8 cellular contexts compared by ENCODE assay signal in genomic region chr12:123388218-123388947, GRCh38. TPM values are rescaled to one million over a fixed set of nuclear protein-coding genes. Genes with fewer than 3 reads are reported as not detected.
A peak's percentile ranks its signal among the peaks of the same experiment; 100 is the strongest.
DNase-seq lines count a peak whose midpoint lies in the region; ATAC-seq and TF ChIP-seq lines count a peak whose summit lies in the region.

No MANE protein-coding gene starts in this region.

- no peaks in the 10 kb centered on the region for H3K9me3 ChIP-seq in ectodermal cell (ENCODE audit: control insufficient read depth, low read length)
- no peaks in the 10 kb centered on the region for H3K9me3 ChIP-seq in lung (ENCODE audit: control insufficient read depth in 2 of 2, insufficient read depth in 1 of 2, low read length in 1 of 2)

- CTCF ChIA-PET in activated CD8-positive, alpha-beta T cell treated with anti-CD3 and anti-CD28 coated beads for 36 hours (lab: Charles Lee) = interaction anchor here (1.3 to 6.1 kb wide), 2 partner anchors 22 to 194 kb away, joined by 7 to 35 read pairs; no protein-coding TSS in a partner anchor

- peaks cover 21% of the 10 kb centered on the region for H3K36me3 ChIP-seq in ectodermal cell (ENCODE audit: control insufficient read depth, insufficient read depth, low read length)
- H3K36me3 ChIP-seq in lung (ENCODE audit: control insufficient read depth in 2 of 2, insufficient read depth in 2 of 2, low read length in 2 of 2) = peaks cover 8 to 9% of the 10 kb centered on the region in 2 donors

- H3K36me3 Mint-ChIP-seq in activated CD8-positive, alpha-beta T cell treated with anti-CD3 and anti-CD28 coated beads for 36 hours (ENCODE audit: low read depth) = peaks cover 32% of the 10 kb centered on the region

- peaks cover 36% of the 10 kb centered on the region for H3K4me1 Mint-ChIP-seq in activated CD8-positive, alpha-beta T cell treated with anti-CD3 and anti-CD28 coated beads for 36 hours (ENCODE audit: low read depth)

- POLR2A ChIA-PET in activated CD8-positive, alpha-beta T cell treated with anti-CD3 and anti-CD28 coated beads for 36 hours (lab: Charles Lee) = interaction anchor here (0.8 to 2.1 kb wide), 6 partner anchors 24 to 196 kb away, joined by 3 to 13 read pairs (median 4); partner anchors contain the start of genes SBNO1 and TMED2

- TF ChIP-seq CTCF in activated CD8-positive, alpha-beta T cell treated with anti-CD3 and anti-CD28 coated beads for 36 hours (IDR thresholded peaks at IDR 0.05) = no peak
- no peak for TF ChIP-seq CTCF in lung (IDR thresholded peaks at IDR 0.05; ENCODE audit: control extremely low read depth, extremely low read depth)

- H3K4me1 ChIP-seq in ectodermal cell (ENCODE audit: control insufficient read depth, insufficient read depth, low read length) (no peaks in the 10 kb centered on the region), lung (ENCODE audit: control insufficient read depth in 2 of 2, insufficient read depth in 2 of 2, low read length in 2 of 2) (peaks cover 12 to 18% of the 10 kb centered on the region in 2 donors)

- H3K4me3 ChIP-seq in ectodermal cell (ENCODE audit: insufficient read depth, low read depth, low read length) (peak overlapping the region; percentile 42), lung (peak overlapping the region; percentile 65)

- H3K27ac ChIP-seq in ectodermal cell (ENCODE audit: insufficient read depth, low read depth, low read length, poor library complexity, severe bottlenecking) (no peak overlapping the region), lung (ENCODE audit: low read depth in 1 of 2, low read length in 1 of 2) (peak overlapping the region; percentile 89 to 93)

- peaks cover 49% of the 10 kb centered on the region for H3K27me3 ChIP-seq in ectodermal cell (ENCODE audit: control insufficient read depth, insufficient read depth, low read length, poor library complexity, severe bottlenecking)
- H3K27me3 ChIP-seq in lung (ENCODE audit: control insufficient read depth, insufficient read depth) = no peaks in the 10 kb centered on the region

- peak overlapping the region; percentile 85 for H3K27ac Mint-ChIP-seq in activated CD8-positive, alpha-beta T cell treated with anti-CD3 and anti-CD28 coated beads for 36 hours

- peak; percentile 22 for DNase-seq in NCI-H1694 treated with DMSO at 0.1 percent for 48 hours (lab: John Stamatoyannopoulos, UW)
- DNase-seq in NCI-H1694 (lab: John Stamatoyannopoulos, UW) = no peak
- DNase-seq in NCI-H748 treated with DMSO at 0.1 percent for 48 hours (lab: John Stamatoyannopoulos, UW) = peak; percentile 34
- peak; percentile 85 for DNase-seq in activated CD8-positive, alpha-beta T cell treated with anti-CD3 and anti-CD28 coated beads for 36 hours
- DNase-seq in lung (ENCODE audit: low spot score) = peak; percentile 76
- peak; percentile 39 to 69 (median 47) for DNase-seq in stimulated activated CD4-positive, alpha-beta T cell treated with anti-CD3 and anti-CD28 coated beads, TNF-alpha, amount 100 ng/mL, for 48 hours (ENCODE audit: low read depth in 3 of 3)

- peak; percentile 35 for ATAC-seq in HG03066 (IDR thresholded peaks at IDR 0.05; ENCODE audit: low read depth, unreplicated experiment)
- peak; percentile 44 for ATAC-seq in activated CD8-positive, alpha-beta T cell treated with anti-CD3 and anti-CD28 coated beads for 36 hours
- ATAC-seq in lung (ENCODE audit: insufficient read depth, low FRiP score) = peak; percentile 67

- H3K27me3 Mint-ChIP-seq in activated CD8-positive, alpha-beta T cell treated with anti-CD3 and anti-CD28 coated beads for 36 hours = no peaks in the 10 kb centered on the region

- H3K4me3 Mint-ChIP-seq in activated CD8-positive, alpha-beta T cell treated with anti-CD3 and anti-CD28 coated beads for 36 hours = peak overlapping the region; percentile 77

- intact Hi-C loops in activated CD8-positive, alpha-beta T cell treated with anti-CD3 and anti-CD28 coated beads for 36 hours (cut with micrococcal nuclease) = no loop called here

- H3K9me3 Mint-ChIP-seq in activated CD8-positive, alpha-beta T cell treated with anti-CD3 and anti-CD28 coated beads for 36 hours = no peaks in the 10 kb centered on the region

- WGBS in ectodermal cell, 2 experiments = 5% methylated on average over 52 of the region's 52 CpGs
- WGBS in lung, 2 donors = 0% methylated on average over 21 to 52 of the region's 52 CpGs

RNA-seq across cellular contexts. Expression of gene KMT5A, which starts 4.5 kb away (rescaled TPM):
- total RNA-seq in activated CD8-positive, alpha-beta T cell treated with anti-CD3 and anti-CD28 coated beads for 36 hours = 10 to 100 TPM; 35.9 to 38.2 TPM
- 31.8 TPM for polyA plus RNA-seq in ectodermal cell (2013, experiment 1 of 4)
- 25.7 TPM for polyA plus RNA-seq in ectodermal cell (2013, experiment 2 of 4)
- polyA plus RNA-seq in ectodermal cell (2013, experiment 3 of 4) = 24.7 TPM
- 29.7 TPM for polyA plus RNA-seq in ectodermal cell (2013, experiment 4 of 4)
- total RNA-seq in lung = 10 to 100 TPM; 41.6 to 51.7 TPM
- 10 to 100 TPM; 21.1 to 22.5 TPM for polyA plus RNA-seq in lung

RNA-seq across cellular contexts. Expression of gene SBNO1, which starts 23.7 kb away (rescaled TPM):
- total RNA-seq in activated CD8-positive, alpha-beta T cell treated with anti-CD3 and anti-CD28 coated beads for 36 hours = 10 to 100 TPM; 44.3 to 45.4 TPM
- 33.8 TPM for polyA plus RNA-seq in ectodermal cell (2013, experiment 1 of 4)
- polyA plus RNA-seq in ectodermal cell (2013, experiment 2 of 4) = 39.9 TPM
- 24.1 TPM for polyA plus RNA-seq in ectodermal cell (2013, experiment 3 of 4)
- 27.3 TPM for polyA plus RNA-seq in ectodermal cell (2013, experiment 4 of 4)
- 10 to 100 TPM; 23.2 to 28.5 TPM for total RNA-seq in lung
- polyA plus RNA-seq in lung = 1 to 10 TPM; 4.7 to 7.5 TPM

RNA-seq across cellular contexts. Expression of gene RILPL2, which starts 48.1 kb away (rescaled TPM):
- 1 to 10 TPM; 9.0 to 9.3 TPM for total RNA-seq in activated CD8-positive, alpha-beta T cell treated with anti-CD3 and anti-CD28 coated beads for 36 hours
- polyA plus RNA-seq in ectodermal cell (2013, experiment 1 of 4) = 2.0 TPM
- polyA plus RNA-seq in ectodermal cell (2013, experiment 2 of 4) = 2.3 TPM
- polyA plus RNA-seq in ectodermal cell (2013, experiment 3 of 4) = 1.5 TPM
- polyA plus RNA-seq in ectodermal cell (2013, experiment 4 of 4) = 1.6 TPM
- 10 to 100 TPM in 1 of 2 donors, 1 to 10 TPM in 1; 7.7 to 12.2 TPM for total RNA-seq in lung
- polyA plus RNA-seq in lung = 10 to 100 TPM; 13.7 to 40.7 TPM
